In the genomic region with DNA sequence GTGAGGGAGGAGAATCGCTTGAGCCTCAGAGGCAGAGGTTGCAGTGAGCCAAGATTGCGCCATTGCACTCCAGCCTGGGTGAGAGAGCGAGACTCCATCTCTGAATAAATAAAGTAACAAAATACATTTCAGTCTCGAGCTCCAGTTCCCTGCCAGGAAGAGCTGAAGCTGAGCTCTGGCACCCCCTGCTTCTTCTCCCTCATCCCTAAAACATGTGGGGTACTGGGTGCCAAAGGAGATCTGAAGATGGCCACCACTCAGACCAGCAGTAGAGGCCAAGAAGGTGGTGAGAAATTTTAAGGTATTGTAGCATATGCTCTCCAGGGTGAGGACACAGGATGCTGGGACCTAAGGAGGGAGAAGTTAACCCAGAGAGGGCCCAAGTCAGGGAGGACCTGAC, we compare ENCODE assay signal across 1 cellular context.
TF ChIP-seq lines count a peak whose summit lies in the region.

No MANE protein-coding gene starts in this region.

TF ChIP-seq in HepG2, 621 proteins besides CTCF, POLR2A, EP300 and RAD21:
- TF ChIP-seq RFX5 (IDR thresholded peaks at IDR 0.05; ENCODE audit: low read depth, low read length) (no peak), PAX8 (CRISPR knock-in tag; IDR thresholded peaks at IDR 0.05; ENCODE audit: borderline replicate concordance) (no peak), MED1 (CRISPR knock-in tag; IDR thresholded peaks at IDR 0.05) (no peak), ZBTB20 (CRISPR knock-in tag; IDR thresholded peaks at IDR 0.05; ENCODE audit: borderline replicate concordance, low read depth) (no peak), POGZ (CRISPR knock-in tag; IDR thresholded peaks at IDR 0.05) (no peak), CEBPB (IDR thresholded peaks at IDR 0.05; ENCODE audit: borderline replicate concordance, low read depth, low read length) (peak; percentile 9; the same call in 1 of the 2 replicates), KLF9 (CRISPR knock-in tag; IDR thresholded peaks at IDR 0.05; ENCODE audit: low read depth) (no peak), ZNF431 (CRISPR knock-in tag; IDR thresholded peaks at IDR 0.05; ENCODE audit: borderline replicate concordance, low read depth) (no peak)
